Comparison of ENCODE assay signal across 25 cellular contexts in the genomic region with DNA sequence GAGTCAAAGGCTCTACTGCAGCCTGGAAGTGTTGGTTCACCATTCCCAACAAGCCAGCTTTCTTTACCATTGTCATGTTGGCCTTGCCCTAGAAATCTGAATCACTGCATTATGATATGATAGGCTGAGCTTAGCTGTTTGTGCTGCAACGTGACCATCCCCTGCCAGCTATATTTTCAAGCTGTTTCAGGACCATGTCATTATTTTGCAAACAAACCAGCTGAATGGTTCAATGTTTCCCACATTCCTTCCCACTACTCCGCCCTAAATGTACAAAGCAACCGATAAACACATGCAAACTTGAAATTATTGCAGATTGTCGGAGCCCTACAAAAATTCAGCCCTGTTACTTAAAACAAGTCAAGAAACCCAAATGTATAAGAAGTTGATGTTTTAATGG.
DNase-seq lines count a peak whose midpoint lies in the region; ATAC-seq and TF ChIP-seq lines count a peak whose summit lies in the region.
"Had no signal": no experiment of that assay in that cellular context is flagged by ENCODE, and none has a peak within 500 bp of the region (broad histone marks: within the 10 kb centered on the region; RNA-seq: fewer than 3 reads in every experiment).

No MANE protein-coding gene starts in this region.

- peaks cover 33% of the 10 kb centered on the region for H3K36me3 ChIP-seq in RWPE2 (ENCODE audit: low read depth)
- peaks cover 1% of the 10 kb centered on the region for H3K36me3 ChIP-seq in fibroblast of lung (ENCODE audit: control insufficient read depth, insufficient read depth, low read length)
- H3K36me3 ChIP-seq in osteoblast (ENCODE audit: insufficient read depth, low read length), result peaks cover 4% of the 10 kb centered on the region
- H3K36me3 ChIP-seq: ascending aorta, lower lobe of right lung, spleen, upper lobe of right lung had no signal

- H3K4me3 ChIP-seq in RWPE2 (ENCODE audit: severe bottlenecking) (no peak overlapping the region), fibroblast of lung (replicated peaks in 1 of 4; ENCODE audit: control extremely low read depth in 1 of 4, insufficient read depth in 1 of 4, low read depth in 3 of 4, low read length in 4 of 4) (no peak overlapping the region), osteoblast (ENCODE audit: insufficient read depth, low read length) (no peak overlapping the region)
- H3K4me3 ChIP-seq: ascending aorta, lower lobe of right lung, spleen, upper lobe of right lung had no signal

- H3K4me1 ChIP-seq in RWPE2 (ENCODE audit: insufficient read depth, poor library complexity, severe bottlenecking) (peaks cover 42% of the 10 kb centered on the region), fibroblast of lung (ENCODE audit: control insufficient read depth, extremely low read depth, insufficient read depth, low read length) (peaks cover 31% of the 10 kb centered on the region), osteoblast (ENCODE audit: insufficient read depth, low read length) (peaks cover 41% of the 10 kb centered on the region)

- peak; percentile 38 for DNase-seq in AG20443 (ENCODE audit: low spot score)
- no peak for DNase-seq in RWPE2 (ENCODE audit: low spot score)
- peak in 1 of 2 donors; percentile 80 for DNase-seq in fibroblast of lung (ENCODE audit: low read depth in 2 of 2)
- DNase-seq in osteoblast (ENCODE audit: insufficient read length, low spot score, missing footprints), result no peak
- DNase-seq in activated gamma-delta T cell treated with Interleukin-2 at 50 U/mL for 16 hours, result no peak
- DNase-seq in HPDE6-E6E7 (ENCODE audit: extremely low spot score), result no peak
- DNase-seq: activated CD4-positive, CD25-positive, alpha-beta regulatory T cell treated with anti-CD3 and anti-CD28 coated beads, Interleukin-2, amount 50 U/mL, for 72 hours; activated CD8-positive, alpha-beta T cell treated with anti-CD3 and anti-CD28 coated beads for 36 hours; caudate nucleus; cortex of kidney; effector memory CD8-positive, alpha-beta T cell; head of caudate nucleus; KG1; kidney glomerular epithelial cell; lower lobe of right lung; MM.1S; NCI-H2081; NCI-H774; spleen; upper lobe of right lung had no signal

- H2AFZ ChIP-seq in fibroblast of lung (ENCODE audit: low read length) (no peak overlapping the region), osteoblast (ENCODE audit: low read length) (no peak overlapping the region)

- H3K27ac ChIP-seq in RWPE2 (ENCODE audit: poor library complexity, severe bottlenecking), result peak overlapping the region; percentile 17
- H3K27ac ChIP-seq in fibroblast of lung (ENCODE audit: insufficient read depth, low read length), result peak overlapping the region; percentile 68
- H3K27ac ChIP-seq in osteoblast (ENCODE audit: low read depth, low read length), result peak overlapping the region; percentile 29
- H3K27ac ChIP-seq: ascending aorta, lower lobe of right lung, spleen, upper lobe of right lung had no signal

- no peaks in the 10 kb centered on the region for H4K20me1 ChIP-seq in fibroblast of lung (ENCODE audit: control insufficient read depth, extremely low read depth, insufficient read depth, low read length)
- no peaks in the 10 kb centered on the region for H4K20me1 ChIP-seq in osteoblast (ENCODE audit: insufficient read depth, low read length)

- H3K9me3 ChIP-seq in RWPE2 (ENCODE audit: severe bottlenecking) (no peaks in the 10 kb centered on the region), fibroblast of lung (ENCODE audit: control insufficient read depth, insufficient read depth, low read depth, low read length) (no peaks in the 10 kb centered on the region), osteoblast (ENCODE audit: low read depth, low read length) (no peaks in the 10 kb centered on the region)
- H3K9me3 ChIP-seq: ascending aorta, lower lobe of right lung, spleen, upper lobe of right lung had no signal

- TF ChIP-seq CTCF in RWPE2 (IDR thresholded peaks at IDR 0.05; ENCODE audit: poor library complexity, severe bottlenecking) (no peak), fibroblast of lung (conservative IDR thresholded peaks at IDR 0.05 in 1 of 2, IDR thresholded peaks at IDR 0.05 in 1 of 2; ENCODE audit: low read depth in 1 of 2, low read length in 2 of 2) (no peak), osteoblast (IDR thresholded peaks at IDR 0.05; ENCODE audit: extremely low read depth, low read depth, low read length) (no peak)

- H3K79me2 ChIP-seq in fibroblast of lung (ENCODE audit: control insufficient read depth, insufficient read depth, low read length), result no peaks in the 10 kb centered on the region
- H3K79me2 ChIP-seq in osteoblast (ENCODE audit: insufficient read depth, low read length), result peaks cover 2% of the 10 kb centered on the region

- peak overlapping the region; percentile 32 for H3K4me2 ChIP-seq in fibroblast of lung (ENCODE audit: extremely low read depth, insufficient read depth, low read length)
- no peak overlapping the region for H3K4me2 ChIP-seq in osteoblast (ENCODE audit: insufficient read depth, low read length)

- no peaks in the 10 kb centered on the region for H3K27me3 ChIP-seq in RWPE2 (ENCODE audit: insufficient read depth, poor library complexity, severe bottlenecking)
- H3K27me3 ChIP-seq in fibroblast of lung (ENCODE audit: control insufficient read depth, insufficient read depth, low read length), result no peaks in the 10 kb centered on the region
- no peaks in the 10 kb centered on the region for H3K27me3 ChIP-seq in osteoblast (ENCODE audit: insufficient read depth, low read length)
- H3K27me3 ChIP-seq: ascending aorta, spleen, upper lobe of right lung had no signal

- ATAC-seq in RWPE2 (ENCODE audit: low read depth) (no peak), HG03097 (IDR thresholded peaks at IDR 0.05; ENCODE audit: low FRiP score, unreplicated experiment) (no peak), HG02623 (IDR thresholded peaks at IDR 0.05; ENCODE audit: unreplicated experiment) (no peak)
- ATAC-seq: activated CD8-positive, alpha-beta T cell treated with anti-CD3 and anti-CD28 coated beads for 36 hours; activated T-helper 17 cell treated with anti-CD3 and anti-CD28 coated beads, Interleukin-2, amount 50 U/mL, for 72 hours; effector memory CD8-positive, alpha-beta T cell; lower lobe of right lung; natural killer cell treated with Interleukin-12 subunit alpha and Interleukin-12 subunit beta and Interleukin-15 and Interleukin-18, amount 100 ng/mL, for 72 hours; upper lobe of right lung had no signal

- no peak overlapping the region for H3K9ac ChIP-seq in fibroblast of lung (ENCODE audit: insufficient read depth, low read length)

Comparison
In these comparisons a context has a peak if more than half of its experiments do, and no peak if none do; other contexts are left out.
1. H3K27ac ChIP-seq: peak in every context shown above with its lines; median percentile 68 in fibroblast of lung; 29 in osteoblast; 17 in RWPE2.